8 cellular contexts compared by ENCODE assay signal in the genomic region with DNA sequence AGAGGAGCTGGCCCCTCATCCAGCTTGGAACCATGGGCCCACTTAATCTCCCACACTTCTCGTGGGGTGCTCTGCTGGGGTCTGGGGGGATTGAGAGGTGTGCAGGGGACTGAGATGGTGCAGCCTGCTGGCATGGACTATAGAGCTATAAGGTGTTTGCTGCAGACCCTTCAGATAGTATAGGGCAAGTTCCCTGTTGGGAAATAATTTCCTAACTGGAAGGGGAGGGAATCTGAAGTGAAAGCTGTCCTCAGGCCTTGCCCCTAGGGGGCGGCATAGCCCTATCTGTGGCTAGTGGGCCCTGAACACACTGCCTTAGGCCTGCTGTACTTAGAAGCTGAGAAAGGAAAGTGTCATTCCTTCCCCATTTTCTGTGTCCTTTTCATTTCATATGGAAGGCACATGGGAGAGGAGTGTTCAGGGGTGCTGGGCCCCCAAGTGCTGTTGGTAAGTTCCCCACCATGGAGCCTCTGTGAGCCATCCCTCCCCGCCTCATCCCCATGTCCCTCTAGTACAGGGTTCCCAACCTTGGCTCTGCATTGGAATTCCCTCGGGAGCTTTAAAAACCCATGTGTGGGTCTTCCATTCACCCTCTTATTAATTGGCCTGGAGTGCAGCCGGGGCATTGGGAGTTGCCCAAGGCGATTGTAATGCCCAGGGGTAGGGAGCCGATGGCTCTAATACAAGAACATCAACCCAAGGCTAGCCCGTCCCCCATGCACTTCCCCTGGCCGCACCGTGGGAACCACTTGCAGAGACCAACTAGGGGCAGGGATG. TPM values are rescaled to one million over a fixed set of nuclear protein-coding genes. Genes with fewer than 3 reads are reported as not detected.
DNase-seq lines count a peak whose midpoint lies in the region; ATAC-seq and TF ChIP-seq lines count a peak whose summit lies in the region.

No MANE protein-coding gene starts in this region.

- POLR2A ChIA-PET in CD4-positive, alpha-beta T cell (lab: Charles Lee) = interaction anchor here (0.9 kb wide), 1 partner anchor 706 kb away, joined by 3 read pairs; no protein-coding TSS in a partner anchor
- POLR2A ChIA-PET in activated CD8-positive, alpha-beta T cell treated with anti-CD3 and anti-CD28 coated beads for 36 hours (lab: Charles Lee) = interaction anchor here (0.6 to 1.3 kb wide), 3 partner anchors 8 to 485 kb away, joined by 3 to 4 read pairs (median 3); no protein-coding TSS in a partner anchor

- no peaks in the 10 kb centered on the region for H3K36me3 ChIP-seq in testis (ENCODE audit: low read depth, missing control alignments)

- H3K4me3 ChIP-seq in HFF-Myc (replicated peaks; ENCODE audit: low read depth, low read length) (no peak overlapping the region), testis (no peak overlapping the region)

- CTCF ChIA-PET in CD4-positive, alpha-beta T cell (lab: Charles Lee) = no interaction called here
- CTCF ChIA-PET in activated CD8-positive, alpha-beta T cell treated with anti-CD3 and anti-CD28 coated beads for 36 hours (lab: Charles Lee) = interaction anchor here (0.5 to 5.8 kb wide), 22 partner anchors 9 to 248 kb away, joined by 3 to 45 read pairs (median 6); no protein-coding TSS in a partner anchor

- intact Hi-C loops in CD4-positive, alpha-beta T cell (cut with DNase I, micrococcal nuclease) = loop anchor here (5.0 to 10.0 kb wide), 3 partner anchors 182 to 675 kb away; no protein-coding TSS in a partner anchor
- intact Hi-C loops in activated CD8-positive, alpha-beta T cell treated with anti-CD3 and anti-CD28 coated beads for 36 hours (cut with micrococcal nuclease) = loop anchor here (5.0 kb wide), 2 partner anchors 60 to 100 kb away; no protein-coding TSS in a partner anchor
- intact Hi-C loops in testis (cut with DNase I; ENCODE audit: low total_unique reads) = no loop called here

- H3K9me3 Mint-ChIP-seq in CD4-positive, alpha-beta T cell = no peaks in the 10 kb centered on the region
- no peaks in the 10 kb centered on the region for H3K9me3 Mint-ChIP-seq in activated CD8-positive, alpha-beta T cell treated with anti-CD3 and anti-CD28 coated beads for 36 hours

- peak; percentile 63 for TF ChIP-seq CTCF in CD4-positive, alpha-beta T cell (IDR thresholded peaks at IDR 0.05)
- TF ChIP-seq CTCF in HFF-Myc (IDR thresholded peaks at IDR 0.05; ENCODE audit: low read depth, low read length, missing control alignments) (peak; percentile 93), testis (IDR thresholded peaks at IDR 0.05) (peak; percentile 36 to 68 (median 50))
- peak; percentile 84 for TF ChIP-seq CTCF in activated CD8-positive, alpha-beta T cell treated with anti-CD3 and anti-CD28 coated beads for 36 hours (IDR thresholded peaks at IDR 0.05)

- no peak overlapping the region for H3K4me3 Mint-ChIP-seq in CD4-positive, alpha-beta T cell
- H3K4me3 Mint-ChIP-seq in activated CD8-positive, alpha-beta T cell treated with anti-CD3 and anti-CD28 coated beads for 36 hours = no peak overlapping the region

- H3K27me3 ChIP-seq in CD4-positive, alpha-beta T cell (ENCODE audit: control insufficient read depth, insufficient read depth, low read length) = no peaks in the 10 kb centered on the region
- H3K27me3 ChIP-seq in testis = no peaks in the 10 kb centered on the region

- DNase-seq in CD4-positive, alpha-beta T cell = peak in 8 of 10 experiments; percentile 18 to 57 (median 28)
- DNase-seq in HFF-Myc (ENCODE audit: extremely low read depth, low read depth) (peak; percentile 56), NCI-H69 (lab: John Stamatoyannopoulos, UW) (peak; percentile 82), epidermal melanocyte (ENCODE audit: insufficient read length, low spot score) (peak; percentile 79), midbrain (lab: John Stamatoyannopoulos, UW) (peak; percentile 61), testis (peak; percentile 77)
- DNase-seq in activated CD8-positive, alpha-beta T cell treated with anti-CD3 and anti-CD28 coated beads for 36 hours = peak; percentile 69

- no peak for TF ChIP-seq POLR2A in testis (IDR thresholded peaks at IDR 0.05)

- peak; percentile 47 for ATAC-seq in CD4-positive, alpha-beta T cell (ENCODE audit: poor library complexity)
- peak; percentile 47 for ATAC-seq in activated CD8-positive, alpha-beta T cell treated with anti-CD3 and anti-CD28 coated beads for 36 hours
- no peak for ATAC-seq in HG03439 (IDR thresholded peaks at IDR 0.05; ENCODE audit: unreplicated experiment)

- 66 to 73% methylated on average over 5 to 10 of the region's 10 CpGs for WGBS in testis, 2 donors

- no peaks in the 10 kb centered on the region for H3K9me3 ChIP-seq in CD4-positive, alpha-beta T cell (ENCODE audit: control insufficient read depth, low read length)
- H3K9me3 ChIP-seq in testis = no peaks in the 10 kb centered on the region

- peaks cover 35% of the 10 kb centered on the region for H3K36me3 Mint-ChIP-seq in CD4-positive, alpha-beta T cell (ENCODE audit: low read depth)
- H3K36me3 Mint-ChIP-seq in activated CD8-positive, alpha-beta T cell treated with anti-CD3 and anti-CD28 coated beads for 36 hours (ENCODE audit: low read depth) = peaks cover 19% of the 10 kb centered on the region

- peaks cover 14% of the 10 kb centered on the region for H3K4me1 ChIP-seq in testis

- H3K27me3 Mint-ChIP-seq in CD4-positive, alpha-beta T cell = no peaks in the 10 kb centered on the region
- H3K27me3 Mint-ChIP-seq in activated CD8-positive, alpha-beta T cell treated with anti-CD3 and anti-CD28 coated beads for 36 hours = no peaks in the 10 kb centered on the region

- peaks cover 28% of the 10 kb centered on the region for H3K4me1 Mint-ChIP-seq in CD4-positive, alpha-beta T cell (ENCODE audit: low read depth)
- H3K4me1 Mint-ChIP-seq in activated CD8-positive, alpha-beta T cell treated with anti-CD3 and anti-CD28 coated beads for 36 hours (ENCODE audit: low read depth) = peaks cover 22% of the 10 kb centered on the region

- H3K27ac Mint-ChIP-seq in CD4-positive, alpha-beta T cell = peak overlapping the region; percentile 44
- no peak overlapping the region for H3K27ac Mint-ChIP-seq in activated CD8-positive, alpha-beta T cell treated with anti-CD3 and anti-CD28 coated beads for 36 hours

- H3K27ac ChIP-seq in CD4-positive, alpha-beta T cell (ENCODE audit: low read depth, low read length) = no peak overlapping the region
- H3K27ac ChIP-seq in testis = no peak overlapping the region

RNA-seq across cellular contexts. Expression of a gene that starts 19.7 kb away (rescaled TPM):
- total RNA-seq in CD4-positive, alpha-beta T cell = 10 to 100 TPM; 46.6 to 51.7 TPM
- 10 to 100 TPM; 44.8 to 50.0 TPM for total RNA-seq in activated CD8-positive, alpha-beta T cell treated with anti-CD3 and anti-CD28 coated beads for 36 hours
- 10 to 100 TPM; 72.2 to 92.8 TPM for total RNA-seq in testis
- polyA plus RNA-seq in testis (ENCODE audit: insufficient read depth, low read depth, low replicate concordance) = 92.4 TPM

RNA-seq across cellular contexts. Expression of a gene that starts 36.4 kb away (rescaled TPM):
- not detected for total RNA-seq in CD4-positive, alpha-beta T cell
- not detected for total RNA-seq in activated CD8-positive, alpha-beta T cell treated with anti-CD3 and anti-CD28 coated beads for 36 hours
- total RNA-seq in testis = not detected
- not detected for polyA plus RNA-seq in testis (ENCODE audit: insufficient read depth, low read depth, low replicate concordance)

Comparison
In these comparisons a context has a peak if more than half of its experiments do, and no peak if none do; other contexts are left out.
1. DNase-seq: peak in every context shown above with its lines; median percentile 82 in NCI-H69; 79 in epidermal melanocyte; 77 in testis; 69 in activated CD8-positive, alpha-beta T cell treated with anti-CD3 and anti-CD28 coated beads for 36 hours; 61 in midbrain; 56 in HFF-Myc; 28 in CD4-positive, alpha-beta T cell.